23 cellular contexts compared by ENCODE assay signal in the genomic region with DNA sequence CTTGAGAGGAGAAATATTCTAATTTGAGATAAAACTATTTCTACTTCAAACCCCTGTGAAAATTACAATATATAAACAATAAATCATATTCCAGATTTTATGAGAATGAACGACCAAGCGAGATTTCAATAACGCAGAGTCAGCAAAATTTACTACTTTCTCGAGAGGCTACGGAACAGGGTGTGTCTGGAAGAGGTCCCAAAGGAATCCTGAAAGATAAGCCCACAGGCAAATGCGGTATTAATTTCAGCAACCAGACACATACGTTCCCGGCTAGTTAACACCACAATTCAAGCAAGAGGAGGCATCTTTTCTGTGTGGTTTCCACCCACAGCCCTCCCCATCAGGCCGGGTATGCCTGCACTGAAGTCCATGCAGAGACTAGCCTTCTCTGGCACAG. TPM values are rescaled to one million over a fixed set of nuclear protein-coding genes. Genes with fewer than 3 reads are reported as not detected.
DNase-seq lines count a peak whose midpoint lies in the region; ATAC-seq, FAIRE-seq and TF ChIP-seq lines count a peak whose summit lies in the region.
"Had no signal": no experiment of that assay in that cellular context is flagged by ENCODE, and none has a peak within 500 bp of the region (broad histone marks: within the 10 kb centered on the region; RNA-seq: fewer than 3 reads in every experiment).

No MANE protein-coding gene starts in this region.

- no peak for TF ChIP-seq RAD21 in HepG2 (CRISPR knock-in tag; IDR thresholded peaks at IDR 0.05)
- TF ChIP-seq RAD21 in K562 (CRISPR knock-in tag; conservative IDR thresholded peaks at IDR 0.05 in 1 of 2, IDR thresholded peaks at IDR 0.05 in 1 of 2), result no peak

- H2AFZ ChIP-seq in HepG2 (ENCODE audit: low read length) (no peak overlapping the region), K562 (ENCODE audit: low read depth, low read length) (no peak overlapping the region)
- H2AFZ ChIP-seq: GM23338 had no signal

- no peak overlapping the region for H3K4me3 ChIP-seq in HepG2 (replicated peaks in 1 of 3; ENCODE audit: insufficient read depth in 1 of 3, low read depth in 2 of 3, low read length in 3 of 3)
- H3K4me3 ChIP-seq in right lobe of liver, result no peak overlapping the region
- H3K4me3 ChIP-seq in K562, result no peak overlapping the region
- H3K4me3 ChIP-seq: GM23338, HAP-1, MG63 had no signal

- WGBS in HepG2 (ENCODE audit: low lambda C conversion rate), result 96% methylated on average over 9 of the region's 9 CpGs
- WGBS in right lobe of liver (ENCODE audit: insufficient coverage, low coverage, low lambda C conversion rate, missing lambda C conversion rate), result 85% methylated on average over 9 of the region's 9 CpGs
- 45% methylated on average over 9 of the region's 9 CpGs for WGBS in K562 (ENCODE audit: insufficient coverage, low coverage, missing lambda C conversion rate)

- H4K20me1 ChIP-seq in HepG2 (ENCODE audit: insufficient read depth, low read length) (0 out of 2 replicates have a peak, but pooled peaks cover 4% of the 10 kb centered on the region), K562 (replicated peaks; ENCODE audit: control insufficient read depth, insufficient read depth, low read length) (no peaks in the 10 kb centered on the region)

- no peak overlapping the region for H3K27ac ChIP-seq in HepG2 (ENCODE audit: extremely low read length, insufficient read depth, low read length)
- no peak overlapping the region for H3K27ac ChIP-seq in right lobe of liver
- no peak overlapping the region for H3K27ac ChIP-seq in K562 (ENCODE audit: extremely low read depth, low read depth, low read length)

- H3K79me2 ChIP-seq in HepG2 (ENCODE audit: insufficient read depth, low read length) (no peaks in the 10 kb centered on the region), K562 (ENCODE audit: control insufficient read depth, insufficient read depth, low read length) (no peaks in the 10 kb centered on the region)

- ATAC-seq in HepG2, result no peak
- ATAC-seq in right lobe of liver, result no peak
- ATAC-seq in K562, result no peak
- no peak for ATAC-seq in GM21717 (IDR thresholded peaks at IDR 0.05; ENCODE audit: unreplicated experiment)
- ATAC-seq: CD8-positive, alpha-beta T cell; GM23338; SK-N-SH treated with all-trans-retinoic acid at 6 μM for 48 hours had no signal

- POLR2A ChIA-PET in HepG2 (lab: Yijun Ruan, JAX), result no interaction called here
- POLR2A ChIA-PET in K562 (lab: Yijun Ruan, JAX), result no interaction called here

- FAIRE-seq in HepG2 (lab: Jason Lieb, UNC), result no peak
- FAIRE-seq in K562 (lab: Jason Lieb, UNC), result no peak
- FAIRE-seq: A204.1 had no signal

- peaks cover 16% of the 10 kb centered on the region for H3K4me1 ChIP-seq in HepG2 (ENCODE audit: insufficient read depth, low read length)
- no peaks in the 10 kb centered on the region for H3K4me1 ChIP-seq in right lobe of liver
- peaks cover 0 to 12% of the 10 kb centered on the region in 2 experiments; a peak in 3 of 5 replicates for H3K4me1 ChIP-seq in K562 (replicated peaks in 1 of 2; ENCODE audit: control insufficient read depth in 2 of 2, insufficient read depth in 2 of 2, low read length in 2 of 2)
- H3K4me1 ChIP-seq: Caco-2, HAP-1 had no signal

- intact Hi-C loops in HepG2 (cut with micrococcal nuclease; ENCODE audit: unreplicated experiment), result no loop called here
- intact Hi-C loops in right lobe of liver (cut with DNase I), result no loop called here
- intact Hi-C loops in K562 (cut with micrococcal nuclease), result no loop called here

- CTCF ChIA-PET in HepG2 (lab: Yijun Ruan, JAX; ENCODE audit: low intra/inter-chr PET ratio, low total read pairs) (no interaction called here), K562 (lab: Yijun Ruan, JAX; ENCODE audit: low intra/inter-chr PET ratio) (no interaction called here)

- no peaks in the 10 kb centered on the region for H3K9me3 ChIP-seq in HepG2 (ENCODE audit: low read length)
- H3K9me3 ChIP-seq in right lobe of liver, result no peaks in the 10 kb centered on the region
- no peaks in the 10 kb centered on the region for H3K9me3 ChIP-seq in K562 (replicated peaks; ENCODE audit: control insufficient read depth, insufficient read depth, low read depth, low read length)
- H3K9me3 ChIP-seq: Caco-2, HAP-1, MG63 had no signal

- TF ChIP-seq CTCF in HepG2 (CRISPR knock-in tag; IDR thresholded peaks at IDR 0.05) (no peak), right lobe of liver (IDR thresholded peaks at IDR 0.05) (no peak), K562 (IDR thresholded peaks at IDR 0.05 in 2 of 3, conservative IDR thresholded peaks at IDR 0.05 in 1 of 3; ENCODE audit: insufficient read depth in 2 of 3, low read depth in 1 of 3, low read length in 3 of 3) (no peak)

- H3K27me3 ChIP-seq in HepG2 (ENCODE audit: control insufficient read depth in 1 of 2, insufficient read depth in 2 of 2, low read length in 2 of 2), result no peaks in the 10 kb centered on the region
- no peaks in the 10 kb centered on the region for H3K27me3 ChIP-seq in right lobe of liver
- H3K27me3 ChIP-seq in K562 (ENCODE audit: control insufficient read depth in 2 of 2, insufficient read depth in 2 of 2, low read length in 2 of 2), result no peaks in the 10 kb centered on the region; a peak in 1 of 5 replicates
- H3K27me3 ChIP-seq: MG63 had no signal

- H3K4me2 ChIP-seq in HepG2 (ENCODE audit: low read depth, low read length) (no peak overlapping the region), K562 (ENCODE audit: insufficient read depth, low read length) (no peak overlapping the region)
- H3K4me2 ChIP-seq: GM23338 had no signal

- DNase-seq in HepG2 (ENCODE audit: low spot score) (no peak), right lobe of liver (no peak), K562 (ENCODE audit: extremely low read depth in 1 of 4, low spot score in 3 of 4) (no peak), myocyte (ENCODE audit: low read depth) (peak; percentile 71), NCI-H2029 treated with DMSO at 0.1 percent for 48 hours (lab: John Stamatoyannopoulos, UW) (no peak), amygdala (lab: John Stamatoyannopoulos, UW) (no peak)
- DNase-seq: AML-193; C1 segment of cervical spinal cord; Caco-2; CD8-positive, alpha-beta T cell; KG1; MG63; NCI-H1105 treated with DMSO at 0.1 percent for 48 hours; NCI-H146; NCI-H1930; NCI-H345; NCI-H510A treated with DMSO at 0.1 percent for 48 hours; NCI-H774 had no signal

- peaks cover 6 to 21% of the 10 kb centered on the region in 2 experiments; a peak in 4 of 5 replicates for H3K36me3 ChIP-seq in HepG2 (replicated peaks in 1 of 2; ENCODE audit: control insufficient read depth in 1 of 2, insufficient read depth in 2 of 2, low read length in 2 of 2)
- H3K36me3 ChIP-seq in right lobe of liver, result no peaks in the 10 kb centered on the region
- no peaks in the 10 kb centered on the region for H3K36me3 ChIP-seq in K562 (ENCODE audit: control insufficient read depth, insufficient read depth, low read length)
- H3K36me3 ChIP-seq: MG63 had no signal

- no peaks in the 10 kb centered on the region for H3K9me1 ChIP-seq in K562 (ENCODE audit: control insufficient read depth, insufficient read depth, low read length)

- H3K9ac ChIP-seq in HepG2 (ENCODE audit: insufficient read depth, low read depth, low read length) (no peak overlapping the region), K562 (ENCODE audit: insufficient read depth in 1 of 2, low read depth in 2 of 2, low read length in 2 of 2) (no peak overlapping the region)

- no peak for TF ChIP-seq POLR2A in HepG2 (IDR thresholded peaks at IDR 0.05; ENCODE audit: insufficient read depth in 1 of 2, low read depth in 2 of 2, low read length in 2 of 2)
- TF ChIP-seq POLR2A in right lobe of liver (IDR thresholded peaks at IDR 0.05), result no peak
- no peak for TF ChIP-seq POLR2A in K562 (conservative IDR thresholded peaks at IDR 0.05)

- in situ Hi-C loops in HepG2 (cut with HindIII; ENCODE audit: extremely low pct_ligation_motif_present, low pct_unique_long_range_greater_than_20kb) (no loop called here), K562 (cut with MboI) (no loop called here)

- no peak for TF ChIP-seq EP300 in HepG2 (IDR thresholded peaks at IDR 0.05; ENCODE audit: low read depth in 2 of 2, low read length in 2 of 2)
- TF ChIP-seq EP300 in HepG2 (CRISPR knock-in tag; IDR thresholded peaks at IDR 0.05; ENCODE audit: borderline replicate concordance), result no peak
- no peak for TF ChIP-seq EP300 in K562 (IDR thresholded peaks at IDR 0.05; ENCODE audit: low read length)

- BruUV-seq in HepG2 (replicated peaks; lab: Mats Ljungman, UMichigan), result no TSS peak
- BruUV-seq in K562 (replicated peaks; lab: Mats Ljungman, UMichigan), result no TSS peak

RNA-seq across cellular contexts. Expression of gene BEND7, which starts 26.4 kb away (rescaled TPM):
- total RNA-seq in HepG2 (2016; rRNA removed; fragmentation: Illumina TruSeq; extraction: Trizol), result 15.4 and 17.1 TPM in 2 replicates
- total RNA-seq in HepG2 (2016; cell fraction: cytosol; rRNA removed; fragmentation: Illumina TruSeq; extraction: Trizol; ENCODE audit: low read depth), result 10.7 and 11.7 TPM in 2 replicates
- 13.3 and 14.4 TPM in 2 replicates for total RNA-seq in HepG2 (2016; cell fraction: insoluble cytoplasmic fraction; rRNA removed; fragmentation: Illumina TruSeq; extraction: Trizol)
- total RNA-seq in HepG2 (2016; cell fraction: membrane; rRNA removed; fragmentation: Illumina TruSeq; extraction: Trizol), result 27.9 and 29.9 TPM in 2 replicates
- 16.7 and 20.0 TPM in 2 replicates for total RNA-seq in HepG2 (2016; cell fraction: nucleus; rRNA removed; fragmentation: Illumina TruSeq; extraction: Trizol)
- 13.5 and 14.1 TPM in 2 replicates for polyA plus RNA-seq in HepG2 (2011; rRNA removed)
- polyA plus RNA-seq in HepG2 (2011; cell fraction: cytosol; rRNA removed), result 5.9 and 10.6 TPM in 2 replicates
- polyA plus RNA-seq in HepG2 (2011; cell fraction: nucleus; rRNA removed), result 16.0 and 21.8 TPM in 2 replicates
- polyA plus RNA-seq in HepG2 (2012), result 24.3 and 27.7 TPM in 2 replicates
- 20.2 and 23.1 TPM in 2 replicates for polyA plus RNA-seq in HepG2 (2016; cell fraction: cytosol; fragmentation: Illumina TruSeq; extraction: Trizol; ENCODE audit: low read depth)
- 18.4 and 20.3 TPM in 2 replicates for polyA plus RNA-seq in HepG2 (2016; cell fraction: insoluble cytoplasmic fraction; fragmentation: Illumina TruSeq; extraction: Trizol; ENCODE audit: low read depth)
- polyA plus RNA-seq in HepG2 (2016; cell fraction: membrane; fragmentation: Illumina TruSeq; extraction: Trizol; ENCODE audit: low read depth), result 28.6 and 31.7 TPM in 2 replicates
- 29.5 and 33.1 TPM in 2 replicates for polyA plus RNA-seq in HepG2 (2016; cell fraction: nucleus; fragmentation: Illumina TruSeq; extraction: Trizol; ENCODE audit: insufficient read depth, low read depth)
- polyA minus RNA-seq in HepG2 (2011; rRNA and poly(A)+ RNA removed; ENCODE audit: low replicate concordance), result 0.07 and 7.3 TPM in 2 replicates
- polyA minus RNA-seq in HepG2 (2011; cell fraction: cytosol; rRNA and poly(A)+ RNA removed), result 16.1 and 17.6 TPM in 2 replicates
- 17.8 and 27.0 TPM in 2 replicates for polyA minus RNA-seq in HepG2 (2011; cell fraction: nucleus; rRNA and poly(A)+ RNA removed)
- total RNA-seq in right lobe of liver, result 10 to 100 TPM; 14.5 to 21.5 (median 15.6) TPM
- total RNA-seq in K562 (2011; cell fraction: chromatin; rRNA removed; ENCODE audit: low replicate concordance), result 6.0 and 13.1 TPM in 2 replicates
- total RNA-seq in K562 (2011; cell fraction: nucleolus; rRNA removed), result 3.0 and 3.8 TPM in 2 replicates
- total RNA-seq in K562 (2011; cell fraction: nucleoplasm; rRNA removed), result 6.7 and 10.2 TPM in 2 replicates
- 5.0 and 6.3 TPM in 2 replicates for total RNA-seq in K562 (2014; rRNA removed)
- 6.1 and 8.4 TPM in 2 replicates for total RNA-seq in K562 (2014; rRNA removed; fragmentation: Illumina TruSeq; extraction: Trizol)
- 5.2 and 6.0 TPM in 2 replicates for total RNA-seq in K562 (2015; rRNA removed; fragmentation: Illumina TruSeq; extraction: Trizol)
- total RNA-seq in K562 (2021), result 8.2 and 10.1 TPM in 2 replicates
- 4.8 and 5.6 TPM in 2 replicates for polyA plus RNA-seq in K562 (2011; rRNA removed)
- polyA plus RNA-seq in K562 (2011; cell fraction: cytosol; rRNA removed), result 1.3 and 3.4 TPM in 2 replicates
- polyA plus RNA-seq in K562 (2011; cell fraction: nucleus; rRNA removed), result 5.5 and 8.9 TPM in 2 replicates
- 5.3 and 7.1 TPM in 2 replicates for polyA plus RNA-seq in K562 (2012)
- polyA plus RNA-seq in K562 (2014; fragmentation: Illumina TruSeq; extraction: Trizol), result 6.6 and 11.4 TPM in 2 replicates
- 1 to 10 TPM; 1.3 to 1.8 TPM for polyA plus RNA-seq in K562 (2014; fragmentation: Nextera tagmentation; extraction: Ambion mirVana)
- polyA plus RNA-seq in K562 (2014; rRNA removed), result 3.2 and 12.2 TPM in 2 replicates
- polyA minus RNA-seq in K562 (2011; rRNA and poly(A)+ RNA removed), result 4.4 and 6.1 TPM in 2 replicates
- 2.9 and 3.3 TPM in 2 replicates for polyA minus RNA-seq in K562 (2011; cell fraction: cytosol; rRNA and poly(A)+ RNA removed)
- 1.9 and 4.3 TPM in 2 replicates for polyA minus RNA-seq in K562 (2011; cell fraction: nucleus; rRNA and poly(A)+ RNA removed)
- 5.8 and 11.2 TPM in 2 replicates for total RNA-seq in myocyte
- polyA plus RNA-seq in myocyte (2012), result 12.7 TPM
- total RNA-seq: CD8-positive, alpha-beta T cell had no signal

Comparison
In these comparisons a context has a peak if more than half of its experiments do, and no peak if none do; other contexts are left out.
1. Of the 241 proteins assayed by ChIP-seq in both HepG2 and K562: peak only in HepG2: none; only in K562: MAFG; in both: MAFF and MAFK; in neither: 238.